In genomic region chr6:75430631-75431345, GRCh38 we compare ENCODE assay signal across 16 cellular contexts.
A peak's percentile ranks its signal among the peaks of the same experiment; 100 is the strongest.
DNase-seq lines count a peak whose midpoint lies in the region; ATAC-seq and TF ChIP-seq lines count a peak whose summit lies in the region.
"Had no signal": no experiment of that assay in that cellular context is flagged by ENCODE, and none has a peak within 500 bp of the region (broad histone marks: within the 10 kb centered on the region; RNA-seq: fewer than 3 reads in every experiment).

No MANE protein-coding gene starts in this region.

- H3K4me3 Mint-ChIP-seq in MCF 10A (ENCODE audit: unreplicated experiment), result no peak overlapping the region
- no peak overlapping the region for H3K4me3 Mint-ChIP-seq in Caco-2 (ENCODE audit: unreplicated experiment)
- H3K4me3 Mint-ChIP-seq: IgD-negative memory B cell; naive thymus-derived CD8-positive, alpha-beta T cell had no signal

- POLR2A ChIA-PET in MCF 10A (lab: Yijun Ruan, JAX) (interaction anchor here (0.7 to 1.0 kb wide), 2 partner anchors 13 to 28 kb away, joined by 3 to 5 read pairs; no protein-coding TSS in a partner anchor), Caco-2 (lab: Charles Lee) (no interaction called here)

- WGBS in hepatocyte (ENCODE audit: low lambda C conversion rate, missing lambda C conversion rate), result 51% methylated on average over 4 of the region's 4 CpGs

- H3K4me2 ChIP-seq in hepatocyte, result peak overlapping the region; percentile 11

- H3K9me3 ChIP-seq in hepatocyte (ENCODE audit: low read depth) (no peaks in the 10 kb centered on the region), Caco-2 (no peaks in the 10 kb centered on the region)

- H3K27me3 Mint-ChIP-seq in MCF 10A (ENCODE audit: insufficient read depth, unreplicated experiment) (no peaks in the 10 kb centered on the region), Caco-2 (ENCODE audit: insufficient read depth, unreplicated experiment) (peaks cover 8% of the 10 kb centered on the region)

- H3K4me3 ChIP-seq in brain microvascular endothelial cell (ENCODE audit: low read depth, low read length) (no peak overlapping the region), hepatocyte (no peak overlapping the region), Caco-2 (ENCODE audit: low read depth, low read length) (no peak overlapping the region)

- H3K36me3 Mint-ChIP-seq in MCF 10A (ENCODE audit: insufficient read depth, unreplicated experiment), result no peaks in the 10 kb centered on the region
- no peaks in the 10 kb centered on the region for H3K36me3 Mint-ChIP-seq in Caco-2 (ENCODE audit: insufficient read depth, unreplicated experiment)
- H3K36me3 Mint-ChIP-seq: IgD-negative memory B cell; naive thymus-derived CD8-positive, alpha-beta T cell had no signal

- H3K27ac ChIP-seq in brain microvascular endothelial cell, result peak overlapping the region; percentile 61
- peak overlapping the region; percentile 7 for H3K27ac ChIP-seq in hepatocyte

- H3K27me3 ChIP-seq in brain microvascular endothelial cell (replicated peaks), result no peaks in the 10 kb centered on the region
- no peaks in the 10 kb centered on the region for H3K27me3 ChIP-seq in hepatocyte
- no peaks in the 10 kb centered on the region for H3K27me3 ChIP-seq in Caco-2 (replicated peaks; ENCODE audit: control insufficient read depth, insufficient read depth, low read length)

- in situ Hi-C loops in brain microvascular endothelial cell (cut with HindIII; ENCODE audit: low pct_ligation_motif_present, low sequenced_read_pairs), result no loop called here

- no peaks in the 10 kb centered on the region for H3K4me1 ChIP-seq in hepatocyte (ENCODE audit: insufficient read depth)
- no peaks in the 10 kb centered on the region for H3K4me1 ChIP-seq in Caco-2

- H3K36me3 ChIP-seq in brain microvascular endothelial cell (replicated peaks) (no peaks in the 10 kb centered on the region), hepatocyte (replicated peaks; ENCODE audit: insufficient read depth, low read depth) (no peaks in the 10 kb centered on the region), Caco-2 (ENCODE audit: control insufficient read depth, insufficient read depth, low read length) (no peaks in the 10 kb centered on the region)

- no peaks in the 10 kb centered on the region for H3K9me3 Mint-ChIP-seq in MCF 10A (ENCODE audit: unreplicated experiment)
- no peaks in the 10 kb centered on the region for H3K9me3 Mint-ChIP-seq in Caco-2 (ENCODE audit: unreplicated experiment)
- H3K9me3 Mint-ChIP-seq: activated T-helper 2 cell treated with anti-CD3 and anti-CD28 coated beads, Interferon-gamma antibody, Interleukin-2, Interleukin-4, amounts not matched to agents 10 μg/mL and 5 μg/mL and 100 μg/mL, durations not matched to agents 14 hours and 24 hours and 36 hours had no signal

- peaks cover 4% of the 10 kb centered on the region for H3K4me1 Mint-ChIP-seq in MCF 10A (ENCODE audit: insufficient read depth, unreplicated experiment)
- H3K4me1 Mint-ChIP-seq in Caco-2 (ENCODE audit: low read depth, unreplicated experiment), result no peaks in the 10 kb centered on the region
- H3K4me1 Mint-ChIP-seq: naive thymus-derived CD8-positive, alpha-beta T cell had no signal

- H3K9me2 ChIP-seq in hepatocyte (replicated peaks; ENCODE audit: insufficient read depth), result no peaks in the 10 kb centered on the region

- BruUV-seq in MCF 10A (replicated peaks; lab: Mats Ljungman, UMichigan), result no TSS peak
- BruUV-seq in Caco-2 (replicated peaks; lab: Mats Ljungman, UMichigan), result no TSS peak

- H4K20me1 ChIP-seq in hepatocyte (ENCODE audit: insufficient read depth, poor library complexity, severe bottlenecking), result no peaks in the 10 kb centered on the region

- H2AFZ ChIP-seq in hepatocyte, result no peak overlapping the region

- CTCF ChIA-PET in MCF 10A (lab: Yijun Ruan, JAX), result interaction anchor here (0.6 kb wide), 1 partner anchor 65 kb away, joined by 3 read pairs; no protein-coding TSS in a partner anchor
- CTCF ChIA-PET in Caco-2 (lab: Charles Lee), result no interaction called here

- no peak for ATAC-seq in HG03442 (IDR thresholded peaks at IDR 0.05; ENCODE audit: unreplicated experiment)
- ATAC-seq: naive thymus-derived CD8-positive, alpha-beta T cell had no signal

- no peaks in the 10 kb centered on the region for H3K79me2 ChIP-seq in hepatocyte

- TF ChIP-seq CTCF in brain microvascular endothelial cell (IDR thresholded peaks at IDR 0.05; ENCODE audit: low read depth, low read length, missing control alignments) (no peak), hepatocyte (IDR thresholded peaks at IDR 0.05; ENCODE audit: poor library complexity) (no peak), MCF 10A (IDR thresholded peaks at IDR 0.05; ENCODE audit: unreplicated experiment) (no peak), Caco-2 (IDR thresholded peaks at IDR 0.05; ENCODE audit: insufficient read depth in 1 of 2, low read depth in 1 of 2, low read length in 1 of 2, severe bottlenecking in 1 of 2, unreplicated experiment in 1 of 2) (no peak)

- no peak overlapping the region for H3K27ac Mint-ChIP-seq in MCF 10A (ENCODE audit: low read depth, unreplicated experiment)
- H3K27ac Mint-ChIP-seq in Caco-2 (ENCODE audit: unreplicated experiment), result no peak overlapping the region
- H3K27ac Mint-ChIP-seq: activated T-helper 2 cell treated with anti-CD3 and anti-CD28 coated beads, Interferon-gamma antibody, Interleukin-2, Interleukin-4, amounts not matched to agents 10 μg/mL and 5 μg/mL and 100 μg/mL, durations not matched to agents 14 hours and 24 hours and 36 hours; IgD-negative memory B cell; naive thymus-derived CD8-positive, alpha-beta T cell had no signal

- DNase-seq in LHCN-M2 (ENCODE audit: low read depth) (peak; percentile 18), brain microvascular endothelial cell (peak; percentile 61), hepatocyte (ENCODE audit: low spot score) (peak; percentile 16), renal cortical epithelial cell (ENCODE audit: low read depth) (peak; percentile 45), MCF 10A (ENCODE audit: unreplicated experiment) (no peak), Caco-2 (no peak), GDM1 (lab: John Stamatoyannopoulos, UW) (no peak)
- DNase-seq: activated CD4-positive, alpha-beta T cell treated with anti-CD3 and anti-CD28 coated beads, Interleukin-2, amount 50 U/mL, for 48 hours; H7; naive thymus-derived CD8-positive, alpha-beta T cell; NCI-H1436 treated with DMSO at 0.1 percent for 48 hours; NCI-H774; T1000 had no signal

- intact Hi-C loops in MCF 10A (cut with micrococcal nuclease), result no loop called here
- intact Hi-C loops in Caco-2 (cut with micrococcal nuclease; ENCODE audit: unreplicated experiment), result no loop called here

Comparison
In these comparisons a context has a peak if more than half of its experiments do, and no peak if none do; other contexts are left out.
1. DNase-seq: peak in LHCN-M2 (single experiment), brain microvascular endothelial cell (single experiment), hepatocyte (single experiment) and renal cortical epithelial cell (single experiment); none in MCF 10A (single experiment), Caco-2 (0 of 2) and GDM1 (single experiment).